In the genomic region with DNA sequence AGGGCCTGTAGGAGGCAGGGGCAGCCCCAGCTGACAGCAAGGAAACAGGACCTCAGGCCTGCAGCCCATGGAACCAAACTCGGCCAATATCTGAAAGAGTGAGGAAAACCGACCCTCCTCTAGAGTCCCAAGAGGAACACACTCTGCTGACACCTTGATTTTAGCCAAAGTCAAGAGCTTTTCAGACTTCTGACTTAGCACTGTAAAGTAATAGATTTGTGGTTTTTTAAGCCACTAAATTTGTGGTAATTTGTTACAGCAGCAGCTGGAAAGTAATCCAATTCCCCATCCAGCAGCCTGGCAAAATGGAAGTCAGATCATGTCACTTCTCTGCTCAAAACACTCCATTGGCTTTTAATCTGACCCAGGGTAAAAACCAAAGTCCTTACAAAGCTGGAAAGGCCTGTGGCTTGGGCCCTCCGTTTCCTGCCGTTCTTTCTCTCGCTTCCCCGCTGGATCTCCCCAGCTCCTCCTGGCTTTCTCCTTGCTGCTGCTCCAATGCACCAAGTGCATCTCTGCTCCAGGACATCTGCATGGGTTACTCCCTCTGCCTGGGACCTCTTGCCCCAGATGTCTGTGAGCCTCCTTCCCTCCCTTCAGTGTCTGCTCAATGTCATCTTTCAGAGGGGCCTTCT, we compare ENCODE assay signal across 18 cellular contexts.
"Had no signal": no experiment of that assay in that cellular context is flagged by ENCODE, and none has a peak within 500 bp of the region (broad histone marks: within the 10 kb centered on the region; RNA-seq: fewer than 3 reads in every experiment).

No MANE protein-coding gene starts in this region.

- H3K36me3 Mint-ChIP-seq: naive thymus-derived CD8-positive, alpha-beta T cell had no signal

- H3K27me3 ChIP-seq: dorsolateral prefrontal cortex, heart left ventricle, neutrophil, uterus had no signal

- H3K4me3 Mint-ChIP-seq: naive thymus-derived CD8-positive, alpha-beta T cell had no signal

- H3K4me1 ChIP-seq: uterus had no signal

- H3K27ac Mint-ChIP-seq: naive thymus-derived CD8-positive, alpha-beta T cell had no signal

- H3K27ac ChIP-seq: coronary artery, dorsolateral prefrontal cortex, heart left ventricle, neutrophil, uterus had no signal

- H3K36me3 ChIP-seq: heart left ventricle, neutrophil, uterus had no signal

- H3K9me3 ChIP-seq: heart left ventricle, mucosa of descending colon, neutrophil, uterus had no signal

- ATAC-seq: heart left ventricle; left colon; left ventricle myocardium superior; mucosa of descending colon; naive thymus-derived CD8-positive, alpha-beta T cell had no signal

- DNase-seq: dorsolateral prefrontal cortex; effector CD8-positive, alpha-beta T cell; foreskin melanocyte; heart left ventricle; hippocampal formation; left colon; left ventricle myocardium superior; mesendoderm; mucosa of descending colon; small intestine; stimulated activated CD4-positive, alpha-beta T cell treated with anti-CD3 and anti-CD28 coated beads, Interleukin-2, amount 100 ng/mL, for 48 hours; stimulated activated naive CD4-positive, alpha-beta T cell treated with Interleukin-2 at 50 U/mL for 16 hours; trophoblast cell; uterus had no signal

- H3K4me3 ChIP-seq: coronary artery, dorsolateral prefrontal cortex, heart left ventricle, lung, mucosa of descending colon, uterus had no signal
